8 cellular contexts compared by ENCODE assay signal in the genomic region with DNA sequence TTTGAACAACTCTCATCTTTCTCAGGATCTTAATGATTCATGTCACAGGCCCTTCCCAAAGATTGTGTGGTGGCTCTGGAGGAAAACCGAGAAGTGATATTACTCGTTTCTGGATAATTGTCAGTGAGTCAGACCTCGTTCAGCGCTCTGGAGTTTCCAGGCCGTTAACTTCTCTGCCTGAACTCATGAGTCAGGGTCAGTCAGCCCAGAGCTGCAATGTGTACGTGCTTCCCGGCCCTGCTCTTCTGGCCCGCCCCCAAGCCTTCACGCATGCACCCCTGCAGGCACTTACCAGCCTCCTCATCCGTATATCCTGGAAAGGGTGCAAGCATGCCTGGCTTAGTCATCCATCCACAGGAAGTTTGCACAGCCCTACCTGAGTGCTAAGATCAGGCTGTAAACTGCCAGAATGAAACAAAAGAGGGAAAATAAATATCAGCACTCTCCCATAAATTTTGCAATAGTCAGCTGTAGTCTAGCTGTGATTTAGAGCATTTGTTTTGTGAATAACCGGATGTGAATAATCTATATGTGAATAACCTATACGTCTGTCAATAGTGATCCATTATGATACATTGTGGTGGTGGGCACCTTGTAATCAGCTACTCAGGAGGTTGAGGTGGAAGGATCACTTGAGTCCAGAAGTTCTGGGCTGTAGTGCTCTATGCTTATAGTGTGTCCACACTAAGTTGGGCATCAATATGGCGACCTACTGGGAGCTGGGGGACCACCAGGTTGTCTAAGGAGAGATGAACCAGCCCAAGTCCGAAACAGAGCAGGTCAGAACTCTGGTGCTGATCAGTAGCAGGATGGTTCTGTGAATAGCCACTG. TPM values are rescaled to one million over a fixed set of nuclear protein-coding genes. Genes with fewer than 3 reads are reported as not detected.
DNase-seq lines count a peak whose midpoint lies in the region; ATAC-seq and TF ChIP-seq lines count a peak whose summit lies in the region.

No MANE protein-coding gene starts in this region.

- peaks cover 4% of the 10 kb centered on the region; the same call in 1 of the 2 replicates for H3K4me1 ChIP-seq in H9 (ENCODE audit: insufficient read depth, low read length)
- peaks cover 0 to 5% of the 10 kb centered on the region in 2 donors for H3K4me1 ChIP-seq in ascending aorta

- no peak overlapping the region for H2BK5ac ChIP-seq in H9 (ENCODE audit: insufficient read length, low read length)

- H4K20me1 ChIP-seq in H9 (ENCODE audit: control insufficient read depth, insufficient read depth, insufficient read length), result no peaks in the 10 kb centered on the region

- no peak overlapping the region for H3K9ac ChIP-seq in H9 (ENCODE audit: extremely low read depth, insufficient read length, low read length)

- no peak overlapping the region for H2AK5ac ChIP-seq in H9 (ENCODE audit: insufficient read length, low read length)

- H2BK120ac ChIP-seq in H9 (ENCODE audit: low read depth, low read length, poor library complexity, severe bottlenecking), result no peak overlapping the region

- H3K36me3 ChIP-seq in ascending aorta, result no peaks in the 10 kb centered on the region

- no peak overlapping the region for H3K4me3 ChIP-seq in ascending aorta

- no peaks in the 10 kb centered on the region for H3K79me1 ChIP-seq in H9 (ENCODE audit: insufficient read depth, low read depth, low read length, poor library complexity, severe bottlenecking)

- H3K36me3 Mint-ChIP-seq in H9 (ENCODE audit: insufficient read depth in 1 of 3, low read depth in 3 of 3), result 0 out of 7 replicates have a peak, but pooled peaks cover 0 to 3% (median 0%) of the 10 kb centered on the region in 3 experiments

- H3K27me3 ChIP-seq in H9 (ENCODE audit: insufficient read depth, low read length), result no peaks in the 10 kb centered on the region
- H3K27me3 ChIP-seq in ascending aorta, result no peaks in the 10 kb centered on the region

- peaks cover 20 to 23% of the 10 kb centered on the region in 2 experiments for H3K4me1 Mint-ChIP-seq in H9

- no CpG with 5 or more reads among the region's 14 CpGs for WGBS in H9 (ENCODE audit: extremely low coverage, insufficient read length, low lambda C conversion rate)

- H3K4me3 Mint-ChIP-seq in H9, result no peak overlapping the region

- H3K9me3 ChIP-seq in H9 (ENCODE audit: control insufficient read depth, low read depth, low read length) (no peaks in the 10 kb centered on the region), ascending aorta (no peaks in the 10 kb centered on the region)

- intact Hi-C loops in ascending aorta (cut with DNase I) (no loop called here), left colon (cut with DNase I, micrococcal nuclease) (no loop called here)

- no peak overlapping the region for H3K56ac ChIP-seq in H9 (ENCODE audit: insufficient read length, low read depth, low read length)

- no peak overlapping the region; the same call in 1 of the 2 replicates for H3K14ac ChIP-seq in H9 (ENCODE audit: insufficient read depth, low read length)

- H3K9me3 Mint-ChIP-seq in H9, result peaks cover 0 to 2% of the 10 kb centered on the region in 2 experiments; a peak in 1 of 5 replicates

- no peak overlapping the region for H3T11ph ChIP-seq in H9 (ENCODE audit: low read length)

- H3K27me3 Mint-ChIP-seq in H9 (ENCODE audit: low read depth), result no peaks in the 10 kb centered on the region; the same call in 1 of the 2 replicates

- no peak overlapping the region for H3K27ac ChIP-seq in H9 (ENCODE audit: insufficient read length, low read depth, low read length)
- H3K27ac ChIP-seq in ascending aorta, result peak overlapping the region; percentile 6 to 79

- H3K79me2 ChIP-seq in H9 (ENCODE audit: insufficient read depth, low read length), result no peaks in the 10 kb centered on the region

- H2BK20ac ChIP-seq in H9 (ENCODE audit: low read depth, low read length, poor library complexity, severe bottlenecking), result no peak overlapping the region

- no peak overlapping the region for H2BK12ac ChIP-seq in H9 (ENCODE audit: insufficient read length, low read depth, low read length)

- DNase-seq in DMS 273 (lab: John Stamatoyannopoulos, UW; ENCODE audit: unreplicated experiment) (peak; percentile 57), H9 (peak; percentile 50), NCI-H460 (ENCODE audit: extremely low read depth, low read depth) (peak; percentile 90), ascending aorta (ENCODE audit: low spot score in 2 of 2) (peak; percentile 69 to 86), left colon (peak; percentile 87 to 96), middle frontal gyrus (ENCODE audit: extremely low spot score, low spot score) (no peak)
- DNase-seq in stimulated activated CD8-positive, alpha-beta memory T cell treated with anti-CD3 and anti-CD28 coated beads, Interleukin-2, amount 100 ng/mL, for 48 hours (ENCODE audit: low read depth in 2 of 2), result peak; percentile 36 to 54
- DNase-seq in central memory CD4-positive, alpha-beta T cell, result no peak

- no peak overlapping the region for H4K5ac ChIP-seq in H9 (ENCODE audit: insufficient read length, low read depth, low read length)

- no peak overlapping the region for H2BK15ac ChIP-seq in H9 (ENCODE audit: low read depth, low read length)

- no peak overlapping the region for H3K18ac ChIP-seq in H9 (ENCODE audit: insufficient read length, low read depth, low read length)

- peak; percentile 82 for ATAC-seq in left colon

- H4K8ac ChIP-seq in H9 (replicated peaks; ENCODE audit: insufficient read length, low read depth, low read length), result no peak overlapping the region

- H3K4ac ChIP-seq in H9 (ENCODE audit: low read depth, low read length), result no peak overlapping the region

- no peak overlapping the region for H2AFZ ChIP-seq in H9 (ENCODE audit: low read length)

- H4K91ac ChIP-seq in H9 (ENCODE audit: insufficient read length, low read depth, low read length), result no peak overlapping the region

- 0 out of 7 replicates have a peak overlapping the region, but pooled peaks of 1 of the 3 experiments have one; percentile 46 for H3K27ac Mint-ChIP-seq in H9

- no peak for TF ChIP-seq CTCF in H9 (conservative IDR thresholded peaks at IDR 0.05)
- TF ChIP-seq CTCF in ascending aorta (IDR thresholded peaks at IDR 0.05), result no peak

- no peak overlapping the region for H3K23ac ChIP-seq in H9 (ENCODE audit: insufficient read length, low read depth, low read length)

- no peak overlapping the region for H3K4me2 ChIP-seq in H9 (ENCODE audit: insufficient read depth, insufficient read length, low read length)

- H3K23me2 ChIP-seq in H9 (ENCODE audit: insufficient read length, low read depth, low read length, poor library complexity, severe bottlenecking), result no peaks in the 10 kb centered on the region

RNA-seq across cellular contexts. Expression of a gene that starts 35.3 kb away (rescaled TPM):
- total RNA-seq in H9 (2021) (32.5 and 33.2 TPM in 2 replicates), ascending aorta (51.2 TPM), left colon (100 to 1,000 TPM in 1 of 2 donors, 10 to 100 TPM in 1; 97.2 to 165 TPM)
- total RNA-seq in NCI-H460 (2014; rRNA removed; shearing (Covaris generic)), result 14.4 and 15.8 TPM in 2 replicates
- 18.3 and 35.9 TPM in 2 replicates for polyA plus RNA-seq in NCI-H460 (2014; cell fraction: nucleus; rRNA removed)

Comparison
In these comparisons a context has a peak if more than half of its experiments do, and no peak if none do; other contexts are left out.
1. DNase-seq: peak in DMS 273 (single experiment), H9 (single experiment), NCI-H460 (single experiment), ascending aorta (2 of 2), left colon (2 of 2) and stimulated activated CD8-positive, alpha-beta memory T cell treated with anti-CD3 and anti-CD28 coated beads, Interleukin-2, amount 100 ng/mL, for 48 hours (2 of 2); none in central memory CD4-positive, alpha-beta T cell (single experiment) and middle frontal gyrus (single experiment).